12 cellular contexts compared by ENCODE assay signal in the genomic region with DNA sequence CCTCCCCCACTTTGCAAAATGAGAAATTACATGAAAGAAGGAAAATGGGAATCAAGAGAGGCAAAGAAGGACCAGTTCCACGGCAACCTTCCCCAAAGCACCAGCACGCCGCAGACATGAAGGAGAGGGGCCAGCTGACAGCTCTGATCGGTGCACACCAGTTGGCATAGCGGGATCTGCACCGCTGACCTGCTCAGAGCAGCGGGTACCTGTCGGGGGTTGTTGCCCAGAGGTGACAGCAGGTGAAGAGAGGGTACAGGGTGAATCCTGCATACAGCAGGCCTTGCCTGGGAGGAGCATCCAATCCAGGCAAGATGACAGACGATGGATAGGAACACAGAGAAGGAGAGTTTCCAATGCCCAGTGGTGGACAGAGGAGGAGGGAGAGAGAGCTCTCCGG. TPM values are rescaled to one million over a fixed set of nuclear protein-coding genes. Genes with fewer than 3 reads are reported as not detected.
DNase-seq lines count a peak whose midpoint lies in the region; ATAC-seq and TF ChIP-seq lines count a peak whose summit lies in the region.
"Had no signal": no experiment of that assay in that cellular context is flagged by ENCODE, and none has a peak within 500 bp of the region (broad histone marks: within the 10 kb centered on the region; RNA-seq: fewer than 3 reads in every experiment).

No MANE protein-coding gene starts in this region.

- peaks cover 31% of the 10 kb centered on the region for H3K4me1 Mint-ChIP-seq in activated naive CD4-positive, alpha-beta T cell treated with anti-CD3 and anti-CD28 coated beads, Interleukin-2, amount 10 ng/mL, durations not matched to agents 7 days and 5 days
- H3K4me1 Mint-ChIP-seq in chondrocyte (ENCODE audit: low read depth), result peaks cover 81% of the 10 kb centered on the region
- peaks cover 84% of the 10 kb centered on the region for H3K4me1 Mint-ChIP-seq in nephron progenitor cell

- ATAC-seq in upper lobe of left lung (ENCODE audit: low FRiP score in 2 of 2) (no peak), GM19351 (IDR thresholded peaks at IDR 0.05; ENCODE audit: unreplicated experiment) (no peak)
- ATAC-seq: GM12878 had no signal

- no peak overlapping the region for H3K4me3 ChIP-seq in upper lobe of left lung
- H3K4me3 ChIP-seq: GM12878 had no signal

- no peaks in the 10 kb centered on the region for H3K9me3 Mint-ChIP-seq in activated naive CD4-positive, alpha-beta T cell treated with anti-CD3 and anti-CD28 coated beads, Interleukin-2, amount 10 ng/mL, durations not matched to agents 7 days and 5 days
- H3K9me3 Mint-ChIP-seq in chondrocyte (ENCODE audit: low read depth) (no peaks in the 10 kb centered on the region), nephron progenitor cell (no peaks in the 10 kb centered on the region)

- H3K36me3 Mint-ChIP-seq in activated naive CD4-positive, alpha-beta T cell treated with anti-CD3 and anti-CD28 coated beads, Interleukin-2, amount 10 ng/mL, durations not matched to agents 7 days and 5 days, result no peaks in the 10 kb centered on the region
- H3K36me3 Mint-ChIP-seq in chondrocyte (ENCODE audit: low read depth) (no peaks in the 10 kb centered on the region), nephron progenitor cell (ENCODE audit: low read depth) (peaks cover 6% of the 10 kb centered on the region)

- peaks cover 0 to under 1% (median 0%) of the 10 kb centered on the region in 4 donors for H3K36me3 ChIP-seq in upper lobe of left lung
- H3K36me3 ChIP-seq: BE2C had no signal

- 91 to 95% methylated on average over 10 of the region's 10 CpGs for WGBS in upper lobe of left lung, 2 donors

- TF ChIP-seq EP300 in upper lobe of left lung (IDR thresholded peaks at IDR 0.05), result no peak

- H3K27me3 ChIP-seq in upper lobe of left lung, result no peaks in the 10 kb centered on the region
- H3K27me3 ChIP-seq: BE2C had no signal

- TF ChIP-seq POLR2A in upper lobe of left lung (IDR thresholded peaks at IDR 0.05), result no peak

- no peak for DNase-seq in activated naive CD4-positive, alpha-beta T cell treated with anti-CD3 and anti-CD28 coated beads, Interleukin-2, amount 10 ng/mL, durations not matched to agents 7 days and 5 days
- no peak for DNase-seq in activated naive CD4-positive, alpha-beta T cell treated with anti-CD3 and anti-CD28 coated beads, Interleukin-2, amount 50 U/mL, for 16 hours
- DNase-seq in chondrocyte (ENCODE audit: low spot score) (no peak), nephron progenitor cell (no peak), upper lobe of left lung (no peak), AG08396 (ENCODE audit: low spot score) (no peak), glomerular visceral epithelial cell (ENCODE audit: extremely low spot score) (no peak)
- DNase-seq: BE2C, NCI-H1694, SHP77 treated with DMSO at 0.1 percent for 48 hours had no signal

- H3K27me3 Mint-ChIP-seq in activated naive CD4-positive, alpha-beta T cell treated with anti-CD3 and anti-CD28 coated beads, Interleukin-2, amount 10 ng/mL, durations not matched to agents 7 days and 5 days, result peaks cover 78% of the 10 kb centered on the region
- H3K27me3 Mint-ChIP-seq in chondrocyte (ENCODE audit: low read depth) (no peaks in the 10 kb centered on the region), nephron progenitor cell (ENCODE audit: low read depth, poor library complexity) (peaks cover 2% of the 10 kb centered on the region)

- H3K4me1 ChIP-seq in upper lobe of left lung, result peaks cover 27 to 47% (median 33%) of the 10 kb centered on the region in 4 donors

- TF ChIP-seq CTCF in chondrocyte (IDR thresholded peaks at IDR 0.05) (no peak), nephron progenitor cell (IDR thresholded peaks at IDR 0.05) (no peak), upper lobe of left lung (IDR thresholded peaks at IDR 0.05) (no peak)

- no peaks in the 10 kb centered on the region for H3K9me3 ChIP-seq in upper lobe of left lung
- H3K9me3 ChIP-seq: BE2C had no signal

- H3K27ac Mint-ChIP-seq in activated naive CD4-positive, alpha-beta T cell treated with anti-CD3 and anti-CD28 coated beads, Interleukin-2, amount 10 ng/mL, durations not matched to agents 7 days and 5 days, result peak overlapping the region; percentile 31
- H3K27ac Mint-ChIP-seq in chondrocyte (ENCODE audit: unreplicated experiment), result peak overlapping the region; percentile 70
- peak overlapping the region; percentile 82 for H3K27ac Mint-ChIP-seq in nephron progenitor cell

- CTCF ChIA-PET in activated naive CD4-positive, alpha-beta T cell treated with anti-CD3 and anti-CD28 coated beads, Interleukin-2, amount 10 ng/mL, durations not matched to agents 7 days and 5 days (lab: Charles Lee), result no interaction called here

- no peak overlapping the region for H3K4me3 Mint-ChIP-seq in activated naive CD4-positive, alpha-beta T cell treated with anti-CD3 and anti-CD28 coated beads, Interleukin-2, amount 10 ng/mL, durations not matched to agents 7 days and 5 days
- no peak overlapping the region for H3K4me3 Mint-ChIP-seq in chondrocyte (ENCODE audit: unreplicated experiment)
- H3K4me3 Mint-ChIP-seq in nephron progenitor cell, result peak overlapping the region; percentile 62

- peak overlapping the region; percentile 77 to 91 (median 88) for H3K27ac ChIP-seq in upper lobe of left lung

RNA-seq across cellular contexts. Expression of a gene that starts 24.1 kb away (rescaled TPM):
- total RNA-seq in chondrocyte (0.67 to 2.3 TPM (median 1.3 TPM) in 3 replicates), upper lobe of left lung (10 to 100 TPM in 2 of 6 donors, 1 to 10 TPM in 4; 2.6 to 61.8 (median 4.2) TPM)
- total RNA-seq: GM12878 had no signal

RNA-seq across cellular contexts. Expression of a gene that starts 38.3 kb away (rescaled TPM):
- 45.1 to 51.2 TPM (median 49.6 TPM) in 3 replicates for total RNA-seq in chondrocyte
- total RNA-seq in upper lobe of left lung, result 10 to 100 TPM; 31.1 to 76.5 (median 55.4) TPM

RNA-seq across cellular contexts. Expression of a gene that starts 46.3 kb away (rescaled TPM):
- total RNA-seq in chondrocyte, result 429 to 540 TPM (median 535 TPM) in 3 replicates
- total RNA-seq in upper lobe of left lung, result 100 to 1,000 TPM in 4 of 6 donors, 10 to 100 TPM in 2; 60.8 to 313 (median 145) TPM

Comparison
In these comparisons a context has a peak if more than half of its experiments do, and no peak if none do; other contexts are left out.
1. H3K27ac Mint-ChIP-seq: peak in every context shown above with its lines; median percentile 82 in nephron progenitor cell; 70 in chondrocyte; 31 in activated naive CD4-positive, alpha-beta T cell treated with anti-CD3 and anti-CD28 coated beads, Interleukin-2, amount 10 ng/mL, durations not matched to agents 7 days and 5 days.